Comparison of ENCODE assay signal across 16 cellular contexts in genomic region chr2:226114436-226114835, GRCh38.
DNase-seq lines count a peak whose midpoint lies in the region; ATAC-seq, FAIRE-seq and TF ChIP-seq lines count a peak whose summit lies in the region.
"Had no signal": no experiment of that assay in that cellular context is flagged by ENCODE, and none has a peak within 500 bp of the region (broad histone marks: within the 10 kb centered on the region; RNA-seq: fewer than 3 reads in every experiment).

No MANE protein-coding gene starts in this region.

- peaks cover 10% of the 10 kb centered on the region for H3K9me3 ChIP-seq in MG63
- H3K9me3 ChIP-seq in mammary epithelial cell (replicated peaks; ENCODE audit: insufficient read depth, low read length), result no peaks in the 10 kb centered on the region
- no peaks in the 10 kb centered on the region for H3K9me3 ChIP-seq in HepG2 (ENCODE audit: low read length)
- H3K9me3 ChIP-seq: esophagus squamous epithelium, spleen had no signal

- no peak for TF ChIP-seq CTCF in Calu3 (IDR thresholded peaks at IDR 0.05; ENCODE audit: unreplicated experiment)
- no peak for TF ChIP-seq CTCF in mammary epithelial cell (conservative IDR thresholded peaks at IDR 0.05 in 1 of 2, IDR thresholded peaks at IDR 0.05 in 1 of 2; ENCODE audit: extremely low read depth in 1 of 2, insufficient read depth in 1 of 2, low read depth in 1 of 2, low read length in 2 of 2)
- TF ChIP-seq CTCF in HepG2 (CRISPR knock-in tag; IDR thresholded peaks at IDR 0.05), result peak; percentile 58

- in situ Hi-C loops in mammary epithelial cell (cut with MboI; ENCODE audit: low sequenced_read_pairs in 2 of 2) (no loop called here), HepG2 (cut with HindIII; ENCODE audit: extremely low pct_ligation_motif_present, low pct_unique_long_range_greater_than_20kb) (no loop called here)

- DNase-seq in Calu3, result peak; percentile 9
- DNase-seq in MG63, result peak; percentile 42
- peak; percentile 14 for DNase-seq in mammary epithelial cell
- DNase-seq in HepG2 (ENCODE audit: low spot score), result peak; percentile 59
- DNase-seq in stimulated activated CD4-positive, alpha-beta T cell treated with anti-CD3 and anti-CD28 coated beads, Interleukin-15, amount 100 ng/mL, for 24 hours, result no peak
- DNase-seq in NCI-H510A treated with DMSO at 0.1 percent for 48 hours (lab: John Stamatoyannopoulos, UW), result no peak
- no peak for DNase-seq in DMS153 (lab: John Stamatoyannopoulos, UW)
- DNase-seq: activated CD4-positive, alpha-beta T cell treated with anti-CD3 and anti-CD28 coated beads for 1 hour; activated T-cell treated with anti-CD3 and anti-CD28 coated beads, Interleukin-2, amount 50 U/mL, for 4 hours; dermis blood vessel endothelial cell; esophagus squamous epithelium; NCI-H1105 treated with DMSO at 0.1 percent for 48 hours; NCI-H345; spleen had no signal

- H3K27me3 Mint-ChIP-seq in Calu3 (ENCODE audit: unreplicated experiment), result no peaks in the 10 kb centered on the region

- CTCF ChIA-PET in Calu3 (lab: Charles Lee), result interaction anchor here (1.4 to 1.8 kb wide), 3 partner anchors 83 to 688 kb away, joined by 3 to 6 read pairs (median 5); no protein-coding TSS in a partner anchor
- CTCF ChIA-PET in mammary epithelial cell (lab: Charles Lee; ENCODE audit: low non-redundant PET), result interaction anchor here (0.5 to 1.0 kb wide), 2 partner anchors 101 to 225 kb away, joined by 3 to 11 read pairs; no protein-coding TSS in a partner anchor
- CTCF ChIA-PET in HepG2 (lab: Yijun Ruan, JAX; ENCODE audit: low intra/inter-chr PET ratio, low total read pairs), result no interaction called here

- H3K9me3 Mint-ChIP-seq in Calu3 (ENCODE audit: low read depth, unreplicated experiment), result peaks cover 5% of the 10 kb centered on the region
- H3K9me3 Mint-ChIP-seq: activated T-cell treated with anti-CD3 and anti-CD28 coated beads, Interleukin-2, amount 50 U/mL, for 4 hours had no signal

- peaks cover 44% of the 10 kb centered on the region for H3K4me1 ChIP-seq in mammary epithelial cell (ENCODE audit: insufficient read depth, low read length)
- H3K4me1 ChIP-seq in HepG2 (ENCODE audit: insufficient read depth, low read length), result peaks cover 49% of the 10 kb centered on the region

- no peak overlapping the region for H3K9ac ChIP-seq in mammary epithelial cell (ENCODE audit: insufficient read depth, low read length)
- no peak overlapping the region; the same call in 1 of the 2 replicates for H3K9ac ChIP-seq in HepG2 (ENCODE audit: insufficient read depth, low read depth, low read length)

- H3K27ac ChIP-seq in mammary epithelial cell (ENCODE audit: insufficient read depth, low read depth, low read length), result peak overlapping the region; percentile 65
- peak overlapping the region; percentile 25 for H3K27ac ChIP-seq in HepG2 (ENCODE audit: extremely low read length, insufficient read depth, low read length)
- H3K27ac ChIP-seq: spleen had no signal

- H3K27me3 ChIP-seq in MG63, result no peaks in the 10 kb centered on the region
- no peaks in the 10 kb centered on the region for H3K27me3 ChIP-seq in mammary epithelial cell (ENCODE audit: insufficient read depth, low read length)
- H3K27me3 ChIP-seq in HepG2 (ENCODE audit: control insufficient read depth in 1 of 2, insufficient read depth in 2 of 2, low read length in 2 of 2), result no peaks in the 10 kb centered on the region
- H3K27me3 ChIP-seq: esophagus squamous epithelium, spleen had no signal

- dilution Hi-C loops in mammary epithelial cell (cut with HindIII; ENCODE audit: low sequenced_read_pairs), result no loop called here

- H3K27ac Mint-ChIP-seq in Calu3 (ENCODE audit: unreplicated experiment), result peak overlapping the region; percentile 96
- H3K27ac Mint-ChIP-seq: T-helper 1 cell treated with Interleukin-12 subunit alpha and Interleukin-12 subunit beta and Interleukin-4 antibody, amounts not matched to agents 30 μg/mL and 1 μg/mL, for 36 hours had no signal

- no peak for FAIRE-seq in HepG2 (lab: Jason Lieb, UNC)

- H3K4me2 ChIP-seq in mammary epithelial cell (ENCODE audit: insufficient read depth, low read depth, low read length) (no peak overlapping the region), HepG2 (ENCODE audit: low read depth, low read length) (peak overlapping the region; percentile 41)

- peak; percentile 87 for ATAC-seq in HepG2
- ATAC-seq in HG03469 (IDR thresholded peaks at IDR 0.05; ENCODE audit: unreplicated experiment), result no peak

- BruUV-seq in Calu3 (replicated peaks; lab: Mats Ljungman, UMichigan), result no TSS peak
- no TSS peak for BruUV-seq in mammary epithelial cell (replicated peaks; lab: Mats Ljungman, UMichigan)
- no TSS peak for BruUV-seq in HepG2 (replicated peaks; lab: Mats Ljungman, UMichigan)

- no peaks in the 10 kb centered on the region for H4K20me1 ChIP-seq in mammary epithelial cell (ENCODE audit: insufficient read depth, low read length)
- H4K20me1 ChIP-seq in HepG2 (ENCODE audit: insufficient read depth, low read length), result no peaks in the 10 kb centered on the region

- H3K36me3 Mint-ChIP-seq in Calu3 (ENCODE audit: insufficient read depth, unreplicated experiment), result peaks cover 5% of the 10 kb centered on the region

- H2AFZ ChIP-seq in mammary epithelial cell (ENCODE audit: low read depth, low read length) (no peak overlapping the region), HepG2 (ENCODE audit: low read length) (peak overlapping the region; percentile 73)

- no peaks in the 10 kb centered on the region for H3K79me2 ChIP-seq in mammary epithelial cell (ENCODE audit: insufficient read depth, low read length)
- H3K79me2 ChIP-seq in HepG2 (ENCODE audit: insufficient read depth, low read length), result no peaks in the 10 kb centered on the region

- intact Hi-C loops in Calu3 (cut with micrococcal nuclease; ENCODE audit: unreplicated experiment), result loop anchor here (2.0 kb wide), 1 partner anchor 446 kb away; no protein-coding TSS in a partner anchor
- intact Hi-C loops in mammary epithelial cell (cut with micrococcal nuclease), result no loop called here
- intact Hi-C loops in HepG2 (cut with micrococcal nuclease; ENCODE audit: unreplicated experiment), result loop anchor here (2.0 kb wide), 1 partner anchor 686 kb away; no protein-coding TSS in a partner anchor

- POLR2A ChIA-PET in HepG2 (lab: Yijun Ruan, JAX), result interaction anchor here (1.0 to 2.5 kb wide), 6 partner anchors 12 to 686 kb away, joined by 3 to 13 read pairs (median 4); partner anchors contain the start of gene IRS1

- no peak for TF ChIP-seq POLR2A in HepG2 (IDR thresholded peaks at IDR 0.05; ENCODE audit: insufficient read depth in 1 of 2, low read depth in 2 of 2, low read length in 2 of 2)

- H3K4me1 Mint-ChIP-seq in Calu3 (ENCODE audit: low read depth, unreplicated experiment), result peaks cover 43% of the 10 kb centered on the region

- WGBS in mammary epithelial cell (ENCODE audit: low coverage, missing lambda C conversion rate), result 100% methylated on average over 5 of the region's 5 CpGs
- WGBS in HepG2 (ENCODE audit: low lambda C conversion rate), result 54% methylated on average over 5 of the region's 5 CpGs

- no peak overlapping the region for H3K4me3 ChIP-seq in MG63
- no peak overlapping the region for H3K4me3 ChIP-seq in mammary epithelial cell (replicated peaks in 1 of 3; ENCODE audit: insufficient read depth in 1 of 3, low read depth in 2 of 3, low read length in 3 of 3)
- H3K4me3 ChIP-seq in HepG2 (replicated peaks in 1 of 3; ENCODE audit: insufficient read depth in 1 of 3, low read depth in 2 of 3, low read length in 3 of 3), result no peak overlapping the region
- H3K4me3 ChIP-seq: esophagus squamous epithelium, spleen had no signal

- H3K36me3 ChIP-seq in MG63, result no peaks in the 10 kb centered on the region
- no peaks in the 10 kb centered on the region for H3K36me3 ChIP-seq in mammary epithelial cell (ENCODE audit: insufficient read depth, low read length)
- H3K36me3 ChIP-seq in HepG2 (replicated peaks in 1 of 2; ENCODE audit: control insufficient read depth in 1 of 2, insufficient read depth in 2 of 2, low read length in 2 of 2), result no peaks in the 10 kb centered on the region
- H3K36me3 ChIP-seq: esophagus squamous epithelium, spleen had no signal

- TF ChIP-seq EP300 in HepG2 (IDR thresholded peaks at IDR 0.05; ENCODE audit: low read depth in 2 of 2, low read length in 2 of 2) (no peak), HepG2 (CRISPR knock-in tag; IDR thresholded peaks at IDR 0.05; ENCODE audit: borderline replicate concordance) (peak; percentile 43; the same call in 1 of the 2 replicates)

- no peak overlapping the region for H3K4me3 Mint-ChIP-seq in Calu3 (ENCODE audit: low read depth, unreplicated experiment)
- H3K4me3 Mint-ChIP-seq: activated T-cell treated with anti-CD3 and anti-CD28 coated beads, Interleukin-2, amount 50 U/mL, for 4 hours; T-helper 1 cell treated with Interleukin-12 subunit alpha and Interleukin-12 subunit beta and Interleukin-4 antibody, amounts not matched to agents 30 μg/mL and 1 μg/mL, for 36 hours had no signal

- peak; percentile 47 for TF ChIP-seq RAD21 in HepG2 (CRISPR knock-in tag; IDR thresholded peaks at IDR 0.05)

TF ChIP-seq in HepG2, 621 proteins besides CTCF, POLR2A, EP300 and RAD21 (continues in another document):
- no peak for TF ChIP-seq WIZ (CRISPR knock-in tag; IDR thresholded peaks at IDR 0.05)
- no peak for TF ChIP-seq ZSCAN12 (CRISPR knock-in tag; IDR thresholded peaks at IDR 0.05)
- TF ChIP-seq ZNF703 (CRISPR knock-in tag; IDR thresholded peaks at IDR 0.05; ENCODE audit: borderline replicate concordance), result no peak
- TF ChIP-seq ZBTB38 (CRISPR knock-in tag; IDR thresholded peaks at IDR 0.05), result 0 out of 2 replicates have a peak, but pooled peaks have one; percentile 27
- TF ChIP-seq ZNF800 (CRISPR knock-in tag; IDR thresholded peaks at IDR 0.05), result no peak
- TF ChIP-seq RFX3 (CRISPR knock-in tag; IDR thresholded peaks at IDR 0.05), result 0 out of 2 replicates have a peak, but pooled peaks have one; percentile 0
- TF ChIP-seq RARA (CRISPR knock-in tag; IDR thresholded peaks at IDR 0.05), result peak; percentile 72
- TF ChIP-seq ZNF160 (CRISPR knock-in tag; IDR thresholded peaks at IDR 0.05), result no peak
- no peak for TF ChIP-seq YY1 (IDR thresholded peaks at IDR 0.05; ENCODE audit: insufficient read depth, insufficient replicate concordance, low read depth, low read length)

Comparison
In these comparisons a context has a peak if more than half of its experiments do, and no peak if none do; other contexts are left out.
1. DNase-seq: peak in Calu3 (single experiment), MG63 (single experiment), mammary epithelial cell (single experiment) and HepG2 (single experiment); none in stimulated activated CD4-positive, alpha-beta T cell treated with anti-CD3 and anti-CD28 coated beads, Interleukin-15, amount 100 ng/mL, for 24 hours (single experiment), NCI-H510A treated with DMSO at 0.1 percent for 48 hours (single experiment) and DMS153 (single experiment).